Comparison of ENCODE assay signal across 11 cellular contexts in genomic region chr10:88901206-88901605, GRCh38. TPM values are rescaled to one million over a fixed set of nuclear protein-coding genes. Genes with fewer than 3 reads are reported as not detected.
DNase-seq lines count a peak whose midpoint lies in the region; ATAC-seq and TF ChIP-seq lines count a peak whose summit lies in the region.
"Had no signal": no experiment of that assay in that cellular context is flagged by ENCODE, and none has a peak within 500 bp of the region (broad histone marks: within the 10 kb centered on the region; RNA-seq: fewer than 3 reads in every experiment).

No MANE protein-coding gene starts in this region.

- H3K27ac ChIP-seq in endodermal cell (ENCODE audit: low read depth, low read length), result no peak overlapping the region
- H3K27ac ChIP-seq: breast epithelium had no signal

- no peak overlapping the region for H3K9ac ChIP-seq in endodermal cell (ENCODE audit: extremely low read depth, low read length, poor library complexity, severe bottlenecking)

- POLR2A ChIA-PET in activated CD4-positive, alpha-beta memory T cell treated with anti-CD3 and anti-CD28 coated beads for 36 hours (lab: Charles Lee), result interaction anchor here (0.6 to 2.4 kb wide), 6 partner anchors 15 to 453 kb away, joined by 3 to 13 read pairs (median 4); partner anchors contain the start of gene STAMBPL1

- no peaks in the 10 kb centered on the region for H3K9me3 Mint-ChIP-seq in stimulated activated naive CD8-positive, alpha-beta T cell treated with anti-CD3 and anti-CD28 coated beads, Interleukin-15, Interleukin-2, amounts not matched to agents 100 ng/mL and 50 ng/mL, for 24 hours
- H3K9me3 Mint-ChIP-seq in activated CD4-positive, alpha-beta memory T cell treated with anti-CD3 and anti-CD28 coated beads for 36 hours, result no peaks in the 10 kb centered on the region
- H3K9me3 Mint-ChIP-seq in endodermal cell, result no peaks in the 10 kb centered on the region

- H3K4me3 ChIP-seq in endodermal cell (ENCODE audit: low read length), result no peak overlapping the region
- H3K4me3 ChIP-seq: breast epithelium had no signal

- H3K36me3 ChIP-seq in endodermal cell (ENCODE audit: control insufficient read depth, insufficient read depth, low read length), result no peaks in the 10 kb centered on the region
- H3K36me3 ChIP-seq: breast epithelium had no signal

- H3K4me1 Mint-ChIP-seq in stimulated activated naive CD8-positive, alpha-beta T cell treated with anti-CD3 and anti-CD28 coated beads, Interleukin-15, Interleukin-2, amounts not matched to agents 100 ng/mL and 50 ng/mL, for 24 hours (ENCODE audit: low read depth), result peaks cover 74% of the 10 kb centered on the region
- peaks cover 56% of the 10 kb centered on the region for H3K4me1 Mint-ChIP-seq in activated CD4-positive, alpha-beta memory T cell treated with anti-CD3 and anti-CD28 coated beads for 36 hours (ENCODE audit: low read depth)
- H3K4me1 Mint-ChIP-seq in endodermal cell, result peaks cover 40% of the 10 kb centered on the region

- 94 to 100% methylated on average over 1 of the region's 1 CpG for WGBS in endodermal cell (ENCODE audit: insufficient coverage in 1 of 2, insufficient read length in 1 of 2), 2 experiments

- no peak for ATAC-seq in stimulated activated naive CD8-positive, alpha-beta T cell treated with anti-CD3 and anti-CD28 coated beads, Interleukin-15, Interleukin-2, amounts not matched to agents 100 U/mL and 50 U/mL, for 24 hours
- ATAC-seq in HG03060 (IDR thresholded peaks at IDR 0.05; ENCODE audit: low read depth, unreplicated experiment), result peak; percentile 9

- H3K4me3 Mint-ChIP-seq in stimulated activated naive CD8-positive, alpha-beta T cell treated with anti-CD3 and anti-CD28 coated beads, Interleukin-15, Interleukin-2, amounts not matched to agents 100 ng/mL and 50 ng/mL, for 24 hours, result peak overlapping the region; percentile 74
- no peak overlapping the region for H3K4me3 Mint-ChIP-seq in activated CD4-positive, alpha-beta memory T cell treated with anti-CD3 and anti-CD28 coated beads for 36 hours
- H3K4me3 Mint-ChIP-seq in endodermal cell, result no peak overlapping the region

- H3K36me3 Mint-ChIP-seq in stimulated activated naive CD8-positive, alpha-beta T cell treated with anti-CD3 and anti-CD28 coated beads, Interleukin-15, Interleukin-2, amounts not matched to agents 100 ng/mL and 50 ng/mL, for 24 hours (ENCODE audit: low read depth), result peaks cover 63% of the 10 kb centered on the region
- H3K36me3 Mint-ChIP-seq in activated CD4-positive, alpha-beta memory T cell treated with anti-CD3 and anti-CD28 coated beads for 36 hours, result peaks cover 24% of the 10 kb centered on the region
- peaks cover 4% of the 10 kb centered on the region for H3K36me3 Mint-ChIP-seq in endodermal cell (ENCODE audit: low read depth)

- no peaks in the 10 kb centered on the region for H3K9me3 ChIP-seq in endodermal cell (ENCODE audit: control insufficient read depth, low read length)
- H3K9me3 ChIP-seq: breast epithelium had no signal

- no peaks in the 10 kb centered on the region for H3K27me3 Mint-ChIP-seq in stimulated activated naive CD8-positive, alpha-beta T cell treated with anti-CD3 and anti-CD28 coated beads, Interleukin-15, Interleukin-2, amounts not matched to agents 100 ng/mL and 50 ng/mL, for 24 hours
- H3K27me3 Mint-ChIP-seq in activated CD4-positive, alpha-beta memory T cell treated with anti-CD3 and anti-CD28 coated beads for 36 hours, result no peaks in the 10 kb centered on the region
- no peaks in the 10 kb centered on the region for H3K27me3 Mint-ChIP-seq in endodermal cell (ENCODE audit: insufficient read depth)

- H3K27ac Mint-ChIP-seq in stimulated activated naive CD8-positive, alpha-beta T cell treated with anti-CD3 and anti-CD28 coated beads, Interleukin-15, Interleukin-2, amounts not matched to agents 100 ng/mL and 50 ng/mL, for 24 hours, result peak overlapping the region; percentile 99
- peak overlapping the region; percentile 85 for H3K27ac Mint-ChIP-seq in activated CD4-positive, alpha-beta memory T cell treated with anti-CD3 and anti-CD28 coated beads for 36 hours
- no peak overlapping the region for H3K27ac Mint-ChIP-seq in endodermal cell

- peaks cover 9% of the 10 kb centered on the region for H3K4me1 ChIP-seq in endodermal cell (ENCODE audit: control insufficient read depth, insufficient read depth, low read length)
- H3K4me1 ChIP-seq: breast epithelium had no signal

- H3K27me3 ChIP-seq in endodermal cell (ENCODE audit: control insufficient read depth, insufficient read depth, low read length, poor library complexity, severe bottlenecking), result no peaks in the 10 kb centered on the region
- H3K27me3 ChIP-seq: breast epithelium had no signal

- no peak for DNase-seq in stimulated activated naive CD8-positive, alpha-beta T cell treated with anti-CD3 and anti-CD28 coated beads, Interleukin-15, Interleukin-2, amounts not matched to agents 100 U/mL and 50 U/mL, for 24 hours
- no peak for DNase-seq in activated CD4-positive, alpha-beta memory T cell treated with anti-CD3 and anti-CD28 coated beads for 36 hours
- DNase-seq in endodermal cell (no peak), NCI-H1436 (lab: John Stamatoyannopoulos, UW) (no peak), NCI-H128 (lab: John Stamatoyannopoulos, UW; ENCODE audit: unreplicated experiment) (no peak)
- DNase-seq in effector CD4-positive, alpha-beta T cell, result no peak
- DNase-seq: AML-193; stimulated activated CD4-positive, alpha-beta T cell treated with anti-CD3 and anti-CD28 coated beads, Interleukin-4, amount 100 ng/mL, for 24 hours had no signal

- intact Hi-C loops in activated CD4-positive, alpha-beta memory T cell treated with anti-CD3 and anti-CD28 coated beads for 36 hours (cut with micrococcal nuclease), result loop anchor here (1.0 to 5.0 kb wide), 4 partner anchors 21 to 629 kb away; partner anchors contain the start of gene STAMBPL1

- CTCF ChIA-PET in activated CD4-positive, alpha-beta memory T cell treated with anti-CD3 and anti-CD28 coated beads for 36 hours (lab: Charles Lee), result interaction anchor here (0.9 to 6.1 kb wide), 8 partner anchors 13 to 91 kb away, joined by 3 to 46 read pairs (median 4); partner anchors contain the start of gene STAMBPL1

- TF ChIP-seq CTCF in endodermal cell (conservative IDR thresholded peaks at IDR 0.05), result no peak

RNA-seq across cellular contexts. Expression of gene STAMBPL1, which starts 21.2 kb away (rescaled TPM):
- 10 to 100 TPM; 27.9 to 28.2 TPM for total RNA-seq in activated CD4-positive, alpha-beta memory T cell treated with anti-CD3 and anti-CD28 coated beads for 36 hours
- 1 to 10 TPM; 1.2 to 4.1 TPM for total RNA-seq in endodermal cell
- polyA plus RNA-seq in endodermal cell (2013, experiment 1 of 2), result 2.1 TPM
- 2.0 TPM for polyA plus RNA-seq in endodermal cell (2013, experiment 2 of 2)

RNA-seq across cellular contexts. Expression of gene ANKRD22, which starts 49.6 kb away (rescaled TPM):
- under 1 TPM; 0.12 to 0.24 TPM for total RNA-seq in activated CD4-positive, alpha-beta memory T cell treated with anti-CD3 and anti-CD28 coated beads for 36 hours
- not detected for total RNA-seq in endodermal cell
- polyA plus RNA-seq in endodermal cell (2013, experiment 1 of 2), result not detected
- not detected for polyA plus RNA-seq in endodermal cell (2013, experiment 2 of 2)

RNA-seq across cellular contexts. Expression of gene ACTA2, which starts 51.4 kb away (rescaled TPM):
- total RNA-seq in activated CD4-positive, alpha-beta memory T cell treated with anti-CD3 and anti-CD28 coated beads for 36 hours, result 10 to 100 TPM; 18.6 to 23.3 TPM
- not detected for total RNA-seq in endodermal cell
- 86.0 TPM for polyA plus RNA-seq in endodermal cell (2013, experiment 1 of 2)
- 99.5 TPM for polyA plus RNA-seq in endodermal cell (2013, experiment 2 of 2)

Comparison
In these comparisons a context has a peak if more than half of its experiments do, and no peak if none do; other contexts are left out.
1. RNA of gene STAMBPL1, which starts 21.2 kb away (total RNA-seq): 27.9 to 28.2 TPM in activated CD4-positive, alpha-beta memory T cell treated with anti-CD3 and anti-CD28 coated beads for 36 hours; 1.2 to 4.1 TPM in endodermal cell; every median in the first group is over 4 times any median in the second.
2. RNA of gene ACTA2, which starts 51.4 kb away (total RNA-seq): 18.6 to 23.3 TPM in activated CD4-positive, alpha-beta memory T cell treated with anti-CD3 and anti-CD28 coated beads for 36 hours; not detected in endodermal cell; every median in the first group is over 10 times any median in the second.